In genomic region chr12:43676183-43676813, GRCh38 we compare ENCODE assay signal across 9 cellular contexts.
DNase-seq lines count a peak whose midpoint lies in the region; ATAC-seq and TF ChIP-seq lines count a peak whose summit lies in the region.
"Had no signal": no experiment of that assay in that cellular context is flagged by ENCODE, and none has a peak within 500 bp of the region (broad histone marks: within the 10 kb centered on the region; RNA-seq: fewer than 3 reads in every experiment).

No MANE protein-coding gene starts in this region.

- DNase-seq in DMS53 treated with DMSO at 0.1 percent for 48 hours (lab: John Stamatoyannopoulos, UW; ENCODE audit: unreplicated experiment) (peak; percentile 77), OCI-M1 (lab: John Stamatoyannopoulos, UW) (peak; percentile 68), foreskin fibroblast (peak in 1 of 2 donors; percentile 9), OCI-M2 (lab: John Stamatoyannopoulos, UW; ENCODE audit: unreplicated experiment) (no peak), ecto neural progenitor cell (ENCODE audit: low spot score) (no peak), caudate nucleus (lab: John Stamatoyannopoulos, UW) (no peak)

- peak; percentile 92 for ATAC-seq in GM19023 (IDR thresholded peaks at IDR 0.05; ENCODE audit: unreplicated experiment)
- peak; percentile 94 for ATAC-seq in HG02981 (IDR thresholded peaks at IDR 0.05; ENCODE audit: unreplicated experiment)

- TF ChIP-seq CTCF in foreskin fibroblast (IDR thresholded peaks at IDR 0.05; ENCODE audit: low read depth, low read length): peak; percentile 51

- H3K27ac ChIP-seq in caudate nucleus (ENCODE audit: low read depth, low read length): no peak overlapping the region
- H3K27ac ChIP-seq: neutrophil had no signal

- no peak overlapping the region for H3K4me3 ChIP-seq in foreskin fibroblast (ENCODE audit: low read depth in 1 of 2, low read length in 2 of 2)

Comparison
In these comparisons a context has a peak if more than half of its experiments do, and no peak if none do; other contexts are left out.
1. DNase-seq: peak in DMS53 treated with DMSO at 0.1 percent for 48 hours (single experiment) and OCI-M1 (single experiment); none in OCI-M2 (single experiment), ecto neural progenitor cell (single experiment) and caudate nucleus (0 of 61).